ENCODE assay signal across 1 cellular context in the genomic region with DNA sequence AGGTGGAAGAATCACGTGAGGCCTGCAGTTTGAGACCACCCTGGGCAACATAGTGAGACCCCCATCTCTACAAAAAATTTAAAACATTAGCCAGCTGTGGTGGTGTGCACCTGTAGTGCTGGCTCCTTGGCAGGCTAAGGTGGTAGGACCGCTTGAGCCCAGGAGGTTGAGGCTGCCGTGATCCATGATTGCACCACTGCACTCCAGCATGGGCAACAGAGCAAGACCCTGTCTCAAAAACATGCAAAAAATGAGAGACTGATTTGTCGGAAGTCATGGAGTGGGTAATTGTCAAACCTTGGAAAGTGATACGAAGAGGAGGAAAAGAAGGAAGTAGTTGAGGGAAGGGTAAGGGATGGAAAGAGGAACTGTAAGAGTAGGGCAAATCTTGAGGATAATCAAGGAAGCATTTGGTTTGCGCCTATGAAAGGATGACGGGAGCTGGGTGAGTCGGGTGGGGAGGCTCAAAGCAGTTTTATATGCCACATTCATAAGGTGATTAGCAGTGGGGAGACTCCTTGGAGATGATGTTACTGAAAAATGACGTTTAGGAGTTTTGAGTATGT.
TF ChIP-seq lines count a peak whose summit lies in the region.

No MANE protein-coding gene starts in this region.

TF ChIP-seq in IMR-90, 13 proteins besides CTCF, POLR2A, EP300 and RAD21:
- no peak for TF ChIP-seq NFE2L2 (IDR thresholded peaks at IDR 0.05; ENCODE audit: low read depth, low read length)
- no peak for TF ChIP-seq CHD1 (IDR thresholded peaks at IDR 0.05; ENCODE audit: low read depth, low read length)
- no peak for TF ChIP-seq RFX5 (IDR thresholded peaks at IDR 0.05; ENCODE audit: low read depth, low read length)
- TF ChIP-seq MAZ (IDR thresholded peaks at IDR 0.05; ENCODE audit: borderline replicate concordance, low read depth, low read length), result no peak
- no peak for TF ChIP-seq RCOR1 (IDR thresholded peaks at IDR 0.05; ENCODE audit: insufficient replicate concordance, low read length)
- TF ChIP-seq BHLHE40 (IDR thresholded peaks at IDR 0.05; ENCODE audit: low read depth, low read length), result no peak
TF ChIP-seq in IMR-90: peak in this region for 0.
